8 cellular contexts compared by ENCODE assay signal in genomic region chr3:15205482-15205933, GRCh38. TPM values are rescaled to one million over a fixed set of nuclear protein-coding genes. Genes with fewer than 3 reads are reported as not detected.
DNase-seq lines count a peak whose midpoint lies in the region; ATAC-seq and TF ChIP-seq lines count a peak whose summit lies in the region.

No MANE protein-coding gene starts in this region.

- H4K8ac ChIP-seq in IMR-90 (ENCODE audit: low read depth in 2 of 2, low read length in 2 of 2): peak overlapping the region; percentile 94 to 95

- peak overlapping the region; percentile 18 for H2AK9ac ChIP-seq in IMR-90 (replicated peaks; ENCODE audit: low read depth, low read length, poor library complexity)

- peaks cover under 1 to 13% of the 10 kb centered on the region in 2 experiments; a peak in 3 of 4 replicates for H3K79me1 ChIP-seq in IMR-90 (ENCODE audit: low read depth in 1 of 2, low read length in 2 of 2)

- no peaks in the 10 kb centered on the region for H3K9me3 Mint-ChIP-seq in central memory CD8-positive, alpha-beta T cell

- H3K27ac Mint-ChIP-seq in central memory CD8-positive, alpha-beta T cell (ENCODE audit: low read depth): peak overlapping the region; percentile 90

- peak overlapping the region; percentile 44 for H2BK120ac ChIP-seq in IMR-90 (ENCODE audit: low read depth, low read length)

- H3K27ac ChIP-seq in 22Rv1 (peak overlapping the region; percentile 84), IMR-90 (ENCODE audit: insufficient read depth, low read length) (peak overlapping the region; percentile 84), muscle layer of duodenum (ENCODE audit: low read length) (peak overlapping the region; percentile 82)

- TF ChIP-seq POLR2A in IMR-90 (IDR thresholded peaks at IDR 0.05; ENCODE audit: low read depth, low read length): no peak; the same call in 1 of the 2 replicates
- TF ChIP-seq POLR2A in erythroblast (IDR thresholded peaks at IDR 0.05; ENCODE audit: low read length): no peak

- BruUV-seq in IMR-90 (replicated peaks; lab: Mats Ljungman, UMichigan): no TSS peak

- H3K27me3 ChIP-seq in IMR-90 (ENCODE audit: control insufficient read depth, insufficient read depth, low read length): no peaks in the 10 kb centered on the region; the same call in 1 of the 2 replicates
- H3K27me3 ChIP-seq in muscle layer of duodenum (ENCODE audit: low read depth, low read length): no peaks in the 10 kb centered on the region

- H4K91ac ChIP-seq in IMR-90 (ENCODE audit: insufficient read depth, low read depth, low read length): peak overlapping the region; percentile 35

- H4K5ac ChIP-seq in IMR-90 (ENCODE audit: low read depth, low read length): peak overlapping the region; percentile 94

- no peaks in the 10 kb centered on the region for H3K9me3 ChIP-seq in IMR-90 (ENCODE audit: control insufficient read depth, insufficient read depth, low read length)
- H3K9me3 ChIP-seq in muscle layer of duodenum (ENCODE audit: control insufficient read depth in 1 of 2, low read length in 2 of 2): no peaks in the 10 kb centered on the region

- no peaks in the 10 kb centered on the region for H3K4me1 ChIP-seq in IMR-90 (ENCODE audit: control insufficient read depth, insufficient read depth, low read length)
- peaks cover 0 to 19% of the 10 kb centered on the region in 2 donors for H3K4me1 ChIP-seq in muscle layer of duodenum (ENCODE audit: control insufficient read depth in 1 of 2, insufficient read depth in 2 of 2, low read length in 2 of 2)

- peak overlapping the region; percentile 98 for H3K4me2 ChIP-seq in IMR-90 (ENCODE audit: low read depth, low read length)

- H2BK15ac ChIP-seq in IMR-90 (ENCODE audit: low read depth, low read length): peak overlapping the region; percentile 40; the same call in 2 of the 3 replicates

- H3K4me1 Mint-ChIP-seq in central memory CD8-positive, alpha-beta T cell: peaks cover 39% of the 10 kb centered on the region

- H3K9ac ChIP-seq in IMR-90 (ENCODE audit: low read depth, low read length): peak overlapping the region; percentile 94

- H3K27me3 Mint-ChIP-seq in central memory CD8-positive, alpha-beta T cell: no peaks in the 10 kb centered on the region

- H3K36me3 ChIP-seq in IMR-90 (ENCODE audit: control insufficient read depth, insufficient read depth, low read length): no peaks in the 10 kb centered on the region; the same call in none of the 2 replicates
- peaks cover under 1 to 5% of the 10 kb centered on the region in 2 donors for H3K36me3 ChIP-seq in muscle layer of duodenum (ENCODE audit: control insufficient read depth in 1 of 2, insufficient read depth in 2 of 2, low read length in 2 of 2)

- no peak overlapping the region for H2AK5ac ChIP-seq in IMR-90 (ENCODE audit: low read depth, low read length)

- dilution Hi-C loops in IMR-90 (cut with HindIII; ENCODE audit: low sequenced_read_pairs, unreplicated experiment): no loop called here

- CTCF ChIA-PET in IMR-90 (lab: Yijun Ruan, JAX): interaction anchor here (0.5 to 0.9 kb wide), 2 partner anchors 87 to 175 kb away, joined by 5 read pairs; no protein-coding TSS in a partner anchor

- H3K18ac ChIP-seq in IMR-90 (ENCODE audit: low read depth, low read length): peak overlapping the region; percentile 94

- in situ Hi-C loops in IMR-90 (cut with MboI; ENCODE audit: low sequenced_read_pairs): loop anchor here (10.0 to 25.0 kb wide), 2 partner anchors 268 to 349 kb away; partner anchors contain the start of gene NR2C2

- peak overlapping the region; percentile 94 for H2AFZ ChIP-seq in IMR-90 (replicated peaks; ENCODE audit: low read length, poor library complexity)

- intact Hi-C loops in IMR-90 (cut with micrococcal nuclease): loop anchor here (2.0 to 5.0 kb wide), 2 partner anchors 127 to 281 kb away; partner anchors contain the start of gene SH3BP5

- H4K20me1 ChIP-seq in IMR-90 (ENCODE audit: insufficient read depth, low read length): peaks cover 25% of the 10 kb centered on the region; the same call in 1 of the 2 replicates

- TF ChIP-seq RAD21 in IMR-90 (IDR thresholded peaks at IDR 0.05; ENCODE audit: low read length): no peak

- peak overlapping the region; percentile 32; the same call in 1 of the 2 replicates for H2BK20ac ChIP-seq in IMR-90 (ENCODE audit: low read depth, low read length)

- ATAC-seq in IMR-90 (ENCODE audit: low read depth): no peak
- ATAC-seq in central memory CD8-positive, alpha-beta T cell (replicated peaks; ENCODE audit: extremely low read depth, poor library complexity, severe bottlenecking): no peak
- ATAC-seq in GM18870 (IDR thresholded peaks at IDR 0.05; ENCODE audit: unreplicated experiment): no peak

- H3K4ac ChIP-seq in IMR-90 (ENCODE audit: low read depth, low read length): peak overlapping the region; percentile 61

- TF ChIP-seq CTCF in 22Rv1 (IDR thresholded peaks at IDR 0.05) (no peak), IMR-90 (conservative IDR thresholded peaks at IDR 0.05; ENCODE audit: low read depth, low read length) (no peak)

- peaks cover 5% of the 10 kb centered on the region for H3K36me3 Mint-ChIP-seq in central memory CD8-positive, alpha-beta T cell (ENCODE audit: insufficient read depth)

- peak overlapping the region; percentile 31 for H3K56ac ChIP-seq in IMR-90 (ENCODE audit: extremely low read depth, insufficient read depth, low read length)

- no peaks in the 10 kb centered on the region for H3K9me1 ChIP-seq in IMR-90 (ENCODE audit: insufficient read depth, low read length)

- DNase-seq in IMR-90: no peak
- DNase-seq in central memory CD8-positive, alpha-beta T cell (ENCODE audit: low spot score in 2 of 2): no peak
- no peak for DNase-seq in cerebellum (ENCODE audit: low spot score)
- DNase-seq in kidney tubule cell (ENCODE audit: low spot score): no peak
- DNase-seq in erythroblast (lab: John Stamatoyannopoulos, UW): no peak

- peak overlapping the region; percentile 83 for H3K14ac ChIP-seq in IMR-90 (replicated peaks; ENCODE audit: low read depth, low read length)

- peak overlapping the region; percentile 83 for H2BK5ac ChIP-seq in IMR-90 (ENCODE audit: low read depth, low read length, poor library complexity, severe bottlenecking)

- POLR2A ChIA-PET in IMR-90 (lab: Charles Lee; ENCODE audit: unreplicated experiment): interaction anchor here (0.6 kb wide), 2 partner anchors 11 to 84 kb away, joined by 4 read pairs; no protein-coding TSS in a partner anchor

- H3K4me3 ChIP-seq in IMR-90 (ENCODE audit: insufficient read depth, low read depth, low read length): peak overlapping the region; percentile 92
- peak overlapping the region; percentile 61 to 95 for H3K4me3 ChIP-seq in muscle layer of duodenum (ENCODE audit: low read depth in 1 of 2, low read length in 2 of 2)

- H3K4me3 Mint-ChIP-seq in central memory CD8-positive, alpha-beta T cell: peak overlapping the region; percentile 87

- H3K23ac ChIP-seq in IMR-90 (ENCODE audit: low read depth, low read length): peak overlapping the region; percentile 46; the same call in 1 of the 2 replicates

- WGBS in IMR-90 (ENCODE audit: extremely low coverage in 2 of 2, insufficient read length in 1 of 2), 2 experiments: no CpG with 5 or more reads among the region's 3 CpGs

TF ChIP-seq in IMR-90, 13 proteins besides CTCF, POLR2A, EP300 and RAD21:
- no peak for TF ChIP-seq RCOR1 (IDR thresholded peaks at IDR 0.05; ENCODE audit: insufficient replicate concordance, low read length)
- TF ChIP-seq, protein P1, sequence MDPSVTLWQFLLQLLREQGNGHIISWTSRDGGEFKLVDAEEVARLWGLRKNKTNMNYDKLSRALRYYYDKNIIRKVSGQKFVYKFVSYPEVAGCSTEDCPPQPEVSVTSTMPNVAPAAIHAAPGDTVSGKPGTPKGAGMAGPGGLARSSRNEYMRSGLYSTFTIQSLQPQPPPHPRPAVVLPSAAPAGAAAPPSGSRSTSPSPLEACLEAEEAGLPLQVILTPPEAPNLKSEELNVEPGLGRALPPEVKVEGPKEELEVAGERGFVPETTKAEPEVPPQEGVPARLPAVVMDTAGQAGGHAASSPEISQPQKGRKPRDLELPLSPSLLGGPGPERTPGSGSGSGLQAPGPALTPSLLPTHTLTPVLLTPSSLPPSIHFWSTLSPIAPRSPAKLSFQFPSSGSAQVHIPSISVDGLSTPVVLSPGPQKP (IDR thresholded peaks at IDR 0.05; ENCODE audit: borderline replicate concordance, low read depth, low read length): no peak
- no peak for TF ChIP-seq RFX5 (IDR thresholded peaks at IDR 0.05; ENCODE audit: low read depth, low read length)
- no peak for TF ChIP-seq MXI1 (IDR thresholded peaks at IDR 0.05; ENCODE audit: borderline replicate concordance, low read depth, low read length)
- TF ChIP-seq CHD1 (IDR thresholded peaks at IDR 0.05; ENCODE audit: low read depth, low read length): no peak
- no peak for TF ChIP-seq CEBPB (IDR thresholded peaks at IDR 0.05; ENCODE audit: low read depth, low read length)
- no peak for TF ChIP-seq SMC3 (IDR thresholded peaks at IDR 0.05; ENCODE audit: low read depth, low read length)
- TF ChIP-seq USF2 (IDR thresholded peaks at IDR 0.05; ENCODE audit: low read depth, low read length): no peak
- no peak for TF ChIP-seq MAFK (IDR thresholded peaks at IDR 0.05; ENCODE audit: low read depth, low read length)
- TF ChIP-seq FOS (IDR thresholded peaks at IDR 0.05; ENCODE audit: low read depth, low read length): no peak
- no peak for TF ChIP-seq BHLHE40 (IDR thresholded peaks at IDR 0.05; ENCODE audit: low read depth, low read length)
TF ChIP-seq in IMR-90: peak in this region for 0.

RNA-seq across cellular contexts. Expression of gene CAPN7, which starts 0.5 kb away (rescaled TPM):
- total RNA-seq in IMR-90 (2012; rRNA removed) (21.3 and 28.1 TPM in 2 replicates), cerebellum (59.7 TPM)
- 13.2 and 14.5 TPM in 2 replicates for polyA plus RNA-seq in IMR-90 (2012; rRNA removed)
- 2.4 and 3.4 TPM in 2 replicates for polyA plus RNA-seq in IMR-90 (2012; cell fraction: cytosol; rRNA removed)
- 11.3 and 25.3 TPM in 2 replicates for polyA plus RNA-seq in IMR-90 (2012; cell fraction: nucleus; rRNA removed; ENCODE audit: low replicate concordance)
